Comparison of ENCODE assay signal across 1 cellular context in genomic region chr15:66293419-66294156, GRCh38.
TF ChIP-seq lines count a peak whose summit lies in the region.

Gene DIS3L (plus strand): TSS chr15:66293568. CDS start chr15:66293597, 29 bp downstream.

TF ChIP-seq in H1, 55 proteins besides CTCF, POLR2A, EP300 and RAD21 (continued from another document):
- no peak for TF ChIP-seq CHD7 (IDR thresholded peaks at IDR 0.05; ENCODE audit: insufficient replicate concordance, low read length)
- peak; percentile 55; the same call in 1 of the 2 replicates for TF ChIP-seq YY1 (IDR thresholded peaks at IDR 0.05; ENCODE audit: low read depth, low read length)
- TF ChIP-seq EZH2 (IDR thresholded peaks at IDR 0.05; ENCODE audit: low read depth, low read length, severe bottlenecking), result no peak
- no peak for TF ChIP-seq SIN3A (conservative IDR thresholded peaks at IDR 0.05 in 1 of 2, IDR thresholded peaks at IDR 0.05 in 1 of 2; ENCODE audit: low read depth in 1 of 2, low read length in 2 of 2)
- no peak for TF ChIP-seq CEBPB (IDR thresholded peaks at IDR 0.05; ENCODE audit: low read depth, low read length)
- no peak for TF ChIP-seq CHD1 (IDR thresholded peaks at IDR 0.05; ENCODE audit: low read depth, low read length)
- peak; percentile 45 for TF ChIP-seq PHF8 (conservative IDR thresholded peaks at IDR 0.05; ENCODE audit: low read depth, low read length)
- no peak for TF ChIP-seq SIRT6 (IDR thresholded peaks at IDR 0.05; ENCODE audit: low read length)
- no peak for TF ChIP-seq CBX8 (IDR thresholded peaks at IDR 0.05; ENCODE audit: borderline replicate concordance, low read depth, low read length)
- TF ChIP-seq TBP (IDR thresholded peaks at IDR 0.05; ENCODE audit: low read depth, low read length), result 0 out of 2 replicates have a peak, but pooled peaks have one; percentile 39
- TF ChIP-seq KDM1A (IDR thresholded peaks at IDR 0.05; ENCODE audit: borderline replicate concordance, low read length), result no peak
- TF ChIP-seq SUZ12 (IDR thresholded peaks at IDR 0.05; ENCODE audit: low read length), result no peak
- no peak for TF ChIP-seq SP4 (IDR thresholded peaks at IDR 0.05; ENCODE audit: low read length)
- peak; percentile 78 for TF ChIP-seq TAF1 (IDR thresholded peaks at IDR 0.05; ENCODE audit: low read depth, low read length)
